1 cellular context compared by ENCODE assay signal in genomic region chr15:72202302-72202701, GRCh38.
TF ChIP-seq lines count a peak whose summit lies in the region.

No MANE protein-coding gene starts in this region.

TF ChIP-seq in HepG2, 621 proteins besides CTCF, POLR2A, EP300 and RAD21:
- TF ChIP-seq SMYD3 (CRISPR knock-in tag; IDR thresholded peaks at IDR 0.05), result no peak
- TF ChIP-seq POLR2AphosphoS5 (IDR thresholded peaks at IDR 0.05; ENCODE audit: low read depth, low read length), result 0 out of 2 replicates have a peak, but pooled peaks have one; percentile 14
- TF ChIP-seq AGO2 (optimal IDR thresholded peaks at IDR 0.05; ENCODE audit: low read depth, low read length), result peak; percentile 33
- no peak for TF ChIP-seq ZNF749 (CRISPR knock-in tag; IDR thresholded peaks at IDR 0.05; ENCODE audit: borderline replicate concordance)
- no peak for TF ChIP-seq ZNF605 (CRISPR knock-in tag; IDR thresholded peaks at IDR 0.05)
- TF ChIP-seq TARDBP (CRISPR knock-in tag; IDR thresholded peaks at IDR 0.05), result no peak
- no peak for TF ChIP-seq THAP11 (CRISPR knock-in tag; IDR thresholded peaks at IDR 0.05)
